15 cellular contexts compared by ENCODE assay signal in the genomic region with DNA sequence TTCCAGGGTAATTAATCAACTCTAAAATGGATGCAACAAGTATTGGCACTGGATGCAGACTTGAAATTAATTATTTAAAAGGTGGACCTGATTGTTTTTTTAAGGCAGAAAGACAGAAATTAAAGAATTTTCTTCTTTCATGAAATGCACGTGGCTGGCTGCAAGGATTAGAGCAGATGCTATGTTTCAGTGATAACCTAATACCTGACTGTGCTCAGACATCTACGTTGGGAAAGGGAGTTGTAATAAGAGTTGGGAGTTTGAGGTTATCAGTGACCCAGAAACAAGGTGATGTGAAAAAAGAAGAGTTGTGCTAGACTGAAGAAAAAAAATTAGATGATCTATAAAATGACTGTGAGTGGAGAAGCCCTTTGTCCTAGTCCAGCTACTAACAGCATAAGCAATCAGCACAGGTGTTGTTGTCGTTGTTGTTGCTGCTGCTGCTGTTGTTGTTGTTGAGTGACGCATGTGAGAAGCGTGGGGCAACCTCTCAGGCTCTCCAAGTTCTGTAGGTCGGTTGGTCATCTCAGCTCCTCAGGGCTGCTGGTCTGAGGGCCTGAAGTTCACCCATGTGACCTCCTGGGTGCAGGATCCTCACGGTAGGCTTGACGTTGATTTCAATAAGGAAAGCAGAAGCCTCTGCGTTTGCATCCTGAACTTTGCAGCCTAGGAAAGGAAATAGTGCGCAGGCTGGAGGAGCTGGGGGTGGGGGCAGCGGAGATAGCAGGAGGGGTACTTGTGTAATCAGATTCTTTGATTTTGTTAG. TPM values are rescaled to one million over a fixed set of nuclear protein-coding genes. Genes with fewer than 3 reads are reported as not detected.
DNase-seq lines count a peak whose midpoint lies in the region; ATAC-seq, FAIRE-seq and TF ChIP-seq lines count a peak whose summit lies in the region.
"Had no signal": no experiment of that assay in that cellular context is flagged by ENCODE, and none has a peak within 500 bp of the region (broad histone marks: within the 10 kb centered on the region; RNA-seq: fewer than 3 reads in every experiment).

No MANE protein-coding gene starts in this region.

- TF ChIP-seq EP300 in neural cell (conservative IDR thresholded peaks at IDR 0.05; ENCODE audit: poor library complexity, severe bottlenecking) = no peak

- no peak overlapping the region for H2AFZ ChIP-seq in ACC112 (ENCODE audit: low read length, unreplicated experiment)
- H2AFZ ChIP-seq in endothelial cell of umbilical vein (ENCODE audit: low read depth, low read length) = no peak overlapping the region
- no peak overlapping the region for H2AFZ ChIP-seq in neural cell (ENCODE audit: low read depth, low read length)

- POLR2A ChIA-PET in endothelial cell of umbilical vein (lab: Charles Lee) = no interaction called here

- no peak for TF ChIP-seq RAD21 in neural cell (conservative IDR thresholded peaks at IDR 0.05)

- H3K27me3 ChIP-seq in ACC112 (ENCODE audit: insufficient read depth, low read length) (peaks cover 95% of the 10 kb centered on the region), H7 (ENCODE audit: control insufficient read depth, insufficient read depth, low read length) (peaks cover 99% of the 10 kb centered on the region), endothelial cell of umbilical vein (ENCODE audit: control insufficient read depth in 2 of 2, insufficient read depth in 2 of 2, low read length in 2 of 2) (peaks cover 80 to 95% of the 10 kb centered on the region in 2 experiments), neural cell (ENCODE audit: insufficient read depth, low read depth, low read length) (no peaks in the 10 kb centered on the region)

- dilution Hi-C loops in endothelial cell of umbilical vein (cut with MboI; ENCODE audit: extremely low pct_ligation_motif_present, low sequenced_read_pairs) = no loop called here

- H3K9me2 ChIP-seq in neural cell (ENCODE audit: insufficient read depth, low read length) = no peaks in the 10 kb centered on the region

- H3K4me3 ChIP-seq in ACC112 (ENCODE audit: low read depth, low read length) (peak overlapping the region; percentile 69), H7 (ENCODE audit: insufficient read depth, low read depth, low read length) (peak overlapping the region; percentile 43; the same call in 1 of the 2 replicates), endothelial cell of umbilical vein (replicated peaks in 1 of 3; ENCODE audit: insufficient read depth in 1 of 3, low read depth in 1 of 3, low read length in 3 of 3) (no peak overlapping the region), neural cell (ENCODE audit: low read length) (peak overlapping the region; percentile 88)
- H3K4me3 ChIP-seq: BLaER1 treated with 17β-estradiol and CSF1 and Interleukin-3, amounts not matched to agents 10 nM and 100 nM had no signal

- no peak for ATAC-seq in GM21619 (IDR thresholded peaks at IDR 0.05; ENCODE audit: unreplicated experiment)
- no peak for ATAC-seq in HG03460 (IDR thresholded peaks at IDR 0.05; ENCODE audit: unreplicated experiment)
- ATAC-seq: Panc1 had no signal

- no peaks in the 10 kb centered on the region for H3K9me3 ChIP-seq in endothelial cell of umbilical vein (replicated peaks; ENCODE audit: control insufficient read depth, insufficient read depth, low read length)
- H3K9me3 ChIP-seq in neural cell (ENCODE audit: low read length) = no peaks in the 10 kb centered on the region
- H3K9me3 ChIP-seq: tibial nerve had no signal

- H3K27ac ChIP-seq in ACC112 (ENCODE audit: low read depth, low read length) (no peak overlapping the region), endothelial cell of umbilical vein (ENCODE audit: insufficient read depth, low read depth, low read length) (no peak overlapping the region), neural cell (ENCODE audit: low read length) (peak overlapping the region; percentile 94)
- H3K27ac ChIP-seq: BLaER1 treated with 17β-estradiol and CSF1 and Interleukin-3, amounts not matched to agents 10 nM and 100 nM; tibial nerve had no signal

- DNase-seq in H7 (peak; percentile 69), endothelial cell of umbilical vein (ENCODE audit: low read depth, low spot score) (no peak), urothelium cell line (ENCODE audit: low spot score) (no peak), HCEC 1CT (no peak)
- DNase-seq: activated CD8-positive, alpha-beta memory T cell treated with anti-CD3 and anti-CD28 coated beads, Interleukin-2, amount 50 U/mL, for 4 hours; aorta; erythroblast; GOT3 had no signal

- peaks cover 3% of the 10 kb centered on the region for H3K4me1 ChIP-seq in ACC112 (ENCODE audit: control insufficient read depth, insufficient read depth, low read length, unreplicated experiment)
- H3K4me1 ChIP-seq in endothelial cell of umbilical vein (ENCODE audit: control insufficient read depth, extremely low read depth, insufficient read depth, low read length) = peaks cover 2% of the 10 kb centered on the region

- no TSS peak for BruUV-seq in endothelial cell of umbilical vein (replicated peaks; lab: Mats Ljungman, UMichigan)

- intact Hi-C loops in endothelial cell of umbilical vein (cut with micrococcal nuclease) = no loop called here

- H3F3A ChIP-seq in neural cell (ENCODE audit: insufficient read depth, low read length, poor library complexity, severe bottlenecking) = peaks cover 5% of the 10 kb centered on the region

- H3K79me2 ChIP-seq in ACC112 (ENCODE audit: control insufficient read depth, insufficient read depth, low read length, unreplicated experiment) (no peaks in the 10 kb centered on the region), endothelial cell of umbilical vein (ENCODE audit: control insufficient read depth, insufficient read depth, low read length) (no peaks in the 10 kb centered on the region), neural cell (replicated peaks; ENCODE audit: insufficient read depth, low read length) (peaks cover 95% of the 10 kb centered on the region)

- TF ChIP-seq CTCF in endothelial cell of umbilical vein (IDR thresholded peaks at IDR 0.05; ENCODE audit: extremely low read depth in 1 of 2, insufficient read depth in 1 of 2, low read depth in 1 of 2, low read length in 2 of 2) (no peak), neural cell (IDR thresholded peaks at IDR 0.05; ENCODE audit: poor library complexity, severe bottlenecking) (no peak)

- CTCF ChIA-PET in endothelial cell of umbilical vein (lab: Charles Lee) = interaction anchor here (0.6 to 5.4 kb wide), 2 partner anchors 10 to 13 kb away, joined by 3 to 32 read pairs; no protein-coding TSS in a partner anchor

- no peaks in the 10 kb centered on the region for H3K36me3 ChIP-seq in ACC112 (ENCODE audit: insufficient read depth, low read length)
- H3K36me3 ChIP-seq in H7 (replicated peaks; ENCODE audit: control insufficient read depth, insufficient read depth, low read length) = no peaks in the 10 kb centered on the region
- H3K36me3 ChIP-seq in endothelial cell of umbilical vein (ENCODE audit: control insufficient read depth in 2 of 2, extremely low read depth in 1 of 2, insufficient read depth in 2 of 2, low read length in 2 of 2) = no peaks in the 10 kb centered on the region
- peaks cover 2% of the 10 kb centered on the region for H3K36me3 ChIP-seq in neural cell (ENCODE audit: insufficient read depth, low read length)
- H3K36me3 ChIP-seq: BLaER1 treated with 17β-estradiol and CSF1 and Interleukin-3, amounts not matched to agents 10 nM and 100 nM; tibial nerve had no signal

- no peak for TF ChIP-seq POLR2A in endothelial cell of umbilical vein (IDR thresholded peaks at IDR 0.05; ENCODE audit: low read depth, low read length)

- H3K9ac ChIP-seq in endothelial cell of umbilical vein (replicated peaks; ENCODE audit: extremely low read depth, insufficient read depth, low read length) (no peak overlapping the region), neural cell (ENCODE audit: low read length) (peak overlapping the region; percentile 89)
- H3K9ac ChIP-seq: BLaER1 treated with 17β-estradiol and CSF1 and Interleukin-3, amounts not matched to agents 10 nM and 100 nM had no signal

- no peaks in the 10 kb centered on the region for H3K9me1 ChIP-seq in endothelial cell of umbilical vein (replicated peaks; ENCODE audit: control insufficient read depth, extremely low read depth, insufficient read depth, low read length)

- H3K4me2 ChIP-seq in endothelial cell of umbilical vein (ENCODE audit: insufficient read depth, low read length) (no peak overlapping the region), neural cell (ENCODE audit: low read length) (peak overlapping the region; percentile 95)
- H3K4me2 ChIP-seq: BLaER1 treated with 17β-estradiol and CSF1 and Interleukin-3, amounts not matched to agents 10 nM and 100 nM had no signal

- FAIRE-seq in endothelial cell of umbilical vein (lab: Jason Lieb, UNC) (peak; percentile 18), urothelium cell line (lab: Jason Lieb, UNC) (no peak)

- no peaks in the 10 kb centered on the region for H4K20me1 ChIP-seq in endothelial cell of umbilical vein (replicated peaks; ENCODE audit: control insufficient read depth, extremely low read depth, insufficient read depth, low read length)
- H4K20me1 ChIP-seq in neural cell (ENCODE audit: insufficient read depth) = peaks cover 46% of the 10 kb centered on the region

TF ChIP-seq in endothelial cell of umbilical vein, 7 proteins besides CTCF, POLR2A, EP300 and RAD21 (continues in another document):
- TF ChIP-seq FOS (IDR thresholded peaks at IDR 0.05; ENCODE audit: borderline replicate concordance, insufficient read depth, low read length) (no peak), MYC (IDR thresholded peaks at IDR 0.05; ENCODE audit: low read depth, low read length) (no peak)

TF ChIP-seq in neural cell, 6 proteins besides CTCF, POLR2A, EP300 and RAD21 (continues in another document):
- TF ChIP-seq POLR2AphosphoS5 (IDR thresholded peaks at IDR 0.05) = peak; percentile 27
- TF ChIP-seq MXI1 (conservative IDR thresholded peaks at IDR 0.05; ENCODE audit: poor library complexity, severe bottlenecking) = peak; percentile 54
- no peak for TF ChIP-seq TAF1 (IDR thresholded peaks at IDR 0.05; ENCODE audit: low read depth)
- no peak for TF ChIP-seq EZH2 (IDR thresholded peaks at IDR 0.05; ENCODE audit: borderline replicate concordance, insufficient read depth, low read length, poor library complexity, severe bottlenecking)
- no peak for TF ChIP-seq SMC3 (conservative IDR thresholded peaks at IDR 0.05; ENCODE audit: poor library complexity)

RNA-seq across cellular contexts. Expression of a gene that starts 7.6 kb away (rescaled TPM):
- not detected in 2 replicates for total RNA-seq in H7 (2014; rRNA removed; shearing (Covaris generic))
- not detected in 2 replicates for total RNA-seq in endothelial cell of umbilical vein
- polyA plus RNA-seq in endothelial cell of umbilical vein (not detected in 2 replicates), neural cell (69.3 and 72.0 TPM in 2 replicates)
- not detected in 2 replicates for polyA plus RNA-seq in endothelial cell of umbilical vein (2011; cell fraction: cytosol; rRNA removed)
- not detected in 2 replicates for polyA plus RNA-seq in endothelial cell of umbilical vein (2011; cell fraction: nucleus; rRNA removed)
- not detected in 2 replicates for polyA plus RNA-seq in endothelial cell of umbilical vein (2012)
- polyA minus RNA-seq in endothelial cell of umbilical vein (not detected in 2 replicates), neural cell (136 and 152 TPM in 2 replicates)
- not detected for polyA minus RNA-seq in endothelial cell of umbilical vein (2011; cell fraction: cytosol; rRNA and poly(A)+ RNA removed)
- polyA minus RNA-seq in endothelial cell of umbilical vein (2011; cell fraction: nucleus; rRNA and poly(A)+ RNA removed) = not detected in 2 replicates
- total RNA-seq: tibial nerve had no signal

Comparison
In these comparisons a context has a peak if more than half of its experiments do, and no peak if none do; other contexts are left out.
1. H3K4me3 ChIP-seq: peak in ACC112 (single experiment), H7 (single experiment) and neural cell (single experiment); none in endothelial cell of umbilical vein (0 of 3).